Comparison of ENCODE assay signal across 8 cellular contexts in genomic region chr3:43879166-43879565, GRCh38.
DNase-seq lines count a peak whose midpoint lies in the region; ATAC-seq, FAIRE-seq and TF ChIP-seq lines count a peak whose summit lies in the region.

No MANE protein-coding gene starts in this region.

- dilution Hi-C loops in keratinocyte (cut with MboI; ENCODE audit: extremely low pct_ligation_motif_present, low sequenced_read_pairs): no loop called here

- no peaks in the 10 kb centered on the region for H3K79me2 ChIP-seq in keratinocyte (ENCODE audit: control insufficient read depth, insufficient read depth, low read length)

- TF ChIP-seq CTCF in Peyer's patch (IDR thresholded peaks at IDR 0.05) (peak in 4 of 6 experiments; percentile 13 to 38 (median 23)), keratinocyte (optimal IDR thresholded peaks at IDR 0.05 in 1 of 3, IDR thresholded peaks at IDR 0.05 in 1 of 3, conservative IDR thresholded peaks at IDR 0.05 in 1 of 3; ENCODE audit: extremely low read depth in 1 of 3, insufficient read depth in 2 of 3, low read length in 3 of 3) (peak; percentile 38 to 53 (median 42))

- H3K9ac ChIP-seq in keratinocyte (ENCODE audit: control insufficient read depth, extremely low read depth, insufficient read depth, low read length): no peak overlapping the region

- H3K9me3 ChIP-seq in Peyer's patch (no peaks in the 10 kb centered on the region), keratinocyte (ENCODE audit: control insufficient read depth, low read depth, low read length) (no peaks in the 10 kb centered on the region)

- H3K4me2 ChIP-seq in keratinocyte (ENCODE audit: control insufficient read depth, extremely low read depth, insufficient read depth, low read depth, low read length): no peak overlapping the region

- no peaks in the 10 kb centered on the region for H4K20me1 ChIP-seq in keratinocyte (ENCODE audit: control insufficient read depth, extremely low read depth, insufficient read depth, low read length)

- DNase-seq in CD1c-positive myeloid dendritic cell (ENCODE audit: extremely low spot score) (peak; percentile 4), Peyer's patch (no peak), keratinocyte (ENCODE audit: low read depth, low spot score) (no peak), NCI-H69 (lab: John Stamatoyannopoulos, UW) (no peak), LoVo (ENCODE audit: low spot score) (no peak), AG08396 (ENCODE audit: low spot score) (no peak)

- H3K27me3 ChIP-seq in Peyer's patch: no peaks in the 10 kb centered on the region
- H3K27me3 ChIP-seq in keratinocyte (ENCODE audit: control insufficient read depth, extremely low read depth, insufficient read depth, low read length): no peaks in the 10 kb centered on the region

- TF ChIP-seq POLR2A in Peyer's patch (IDR thresholded peaks at IDR 0.05): no peak

- peak; percentile 89 for FAIRE-seq in keratinocyte (lab: Jason Lieb, UNC)

- no peak overlapping the region for H2AFZ ChIP-seq in keratinocyte (ENCODE audit: control insufficient read depth, low read length)

- H3K9me1 ChIP-seq in keratinocyte (ENCODE audit: control insufficient read depth, extremely low read depth, insufficient read depth, low read length): no peaks in the 10 kb centered on the region

- H3K27ac ChIP-seq in Peyer's patch (no peak overlapping the region), keratinocyte (ENCODE audit: control insufficient read depth, insufficient read depth, low read length) (no peak overlapping the region)

- H3K36me3 ChIP-seq in Peyer's patch (no peaks in the 10 kb centered on the region), keratinocyte (ENCODE audit: control insufficient read depth in 2 of 2, extremely low read depth in 1 of 2, insufficient read depth in 2 of 2, low read length in 2 of 2) (no peaks in the 10 kb centered on the region)

- H3K4me1 ChIP-seq in Peyer's patch (no peaks in the 10 kb centered on the region), keratinocyte (ENCODE audit: control insufficient read depth, extremely low read depth, insufficient read depth, low read length) (peaks cover 9% of the 10 kb centered on the region)

- peak; percentile 72 for ATAC-seq in GM19351 (IDR thresholded peaks at IDR 0.05; ENCODE audit: unreplicated experiment)
- ATAC-seq in HG03025 (IDR thresholded peaks at IDR 0.05; ENCODE audit: low FRiP score, unreplicated experiment): no peak

- H3K4me3 ChIP-seq in Peyer's patch (no peak overlapping the region), keratinocyte (ENCODE audit: control insufficient read depth in 2 of 3, extremely low read depth in 1 of 3, insufficient read depth in 2 of 3, low read depth in 1 of 3, low read length in 3 of 3) (no peak overlapping the region)
